Comparison of ENCODE assay signal across 8 cellular contexts in the genomic region with DNA sequence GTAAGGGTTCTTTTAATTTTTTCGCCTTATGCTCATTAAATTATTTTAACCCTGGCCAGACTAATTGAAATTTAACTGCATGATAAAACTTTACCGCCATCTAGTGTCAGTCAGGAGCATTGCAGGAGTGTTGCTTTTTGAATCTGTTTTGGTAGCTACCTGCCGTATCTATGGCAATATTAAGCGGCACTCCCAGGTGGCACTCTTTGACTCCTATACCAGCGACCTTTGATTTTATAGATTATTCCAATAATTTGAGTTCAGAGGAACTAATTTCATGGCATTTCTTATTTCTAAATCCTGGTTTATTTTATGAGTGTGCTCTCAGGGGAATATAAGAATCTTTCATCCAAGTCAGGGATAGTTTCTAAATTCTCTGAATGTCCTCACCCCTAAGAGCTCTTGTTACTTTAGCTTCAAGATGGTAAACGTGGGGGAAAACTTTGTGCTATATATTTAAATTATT.
DNase-seq lines count a peak whose midpoint lies in the region; ATAC-seq, FAIRE-seq and TF ChIP-seq lines count a peak whose summit lies in the region.

No MANE protein-coding gene starts in this region.

- no peaks in the 10 kb centered on the region for H3K36me3 ChIP-seq in keratinocyte (ENCODE audit: control insufficient read depth in 2 of 2, extremely low read depth in 1 of 2, insufficient read depth in 2 of 2, low read length in 2 of 2)

- H3K27ac Mint-ChIP-seq in CD14-positive monocyte: no peak overlapping the region

- no peak overlapping the region for H3K4me3 Mint-ChIP-seq in CD14-positive monocyte

- H3K4me3 ChIP-seq in astrocyte of the spinal cord (ENCODE audit: low read depth, low read length): no peak overlapping the region
- no peak overlapping the region for H3K4me3 ChIP-seq in keratinocyte (ENCODE audit: control insufficient read depth in 2 of 3, extremely low read depth in 1 of 3, insufficient read depth in 2 of 3, low read depth in 1 of 3, low read length in 3 of 3)

- H3K36me3 Mint-ChIP-seq in CD14-positive monocyte: no peaks in the 10 kb centered on the region

- no peaks in the 10 kb centered on the region for H4K20me1 ChIP-seq in keratinocyte (ENCODE audit: control insufficient read depth, extremely low read depth, insufficient read depth, low read length)

- peaks cover 0 to 11% (median 6%) of the 10 kb centered on the region in 3 donors for H3K27me3 Mint-ChIP-seq in CD14-positive monocyte (ENCODE audit: low read depth in 3 of 3)

- H3K4me1 ChIP-seq in keratinocyte (ENCODE audit: control insufficient read depth, extremely low read depth, insufficient read depth, low read length): peaks cover 14% of the 10 kb centered on the region

- no peaks in the 10 kb centered on the region for H3K27me3 ChIP-seq in keratinocyte (ENCODE audit: control insufficient read depth, extremely low read depth, insufficient read depth, low read length)

- peak; percentile 59 for ATAC-seq in GM18868 (IDR thresholded peaks at IDR 0.05; ENCODE audit: unreplicated experiment)

- in situ Hi-C loops in KBM-7 (cut with MboI; ENCODE audit: low pct_unique_long_range_greater_than_20kb, low sequenced_read_pairs): loop anchor here (25.0 kb wide), 1 partner anchor 533 kb away; no protein-coding TSS in a partner anchor
- in situ Hi-C loops in astrocyte of the spinal cord (cut with HindIII; ENCODE audit: low sequenced_read_pairs): no loop called here

- dilution Hi-C loops in keratinocyte (cut with MboI; ENCODE audit: extremely low pct_ligation_motif_present, low sequenced_read_pairs): no loop called here

- H3K9ac ChIP-seq in keratinocyte (ENCODE audit: control insufficient read depth, extremely low read depth, insufficient read depth, low read length): no peak overlapping the region

- H3K27ac ChIP-seq in keratinocyte (ENCODE audit: control insufficient read depth, insufficient read depth, low read length): no peak overlapping the region

- H3K79me2 ChIP-seq in keratinocyte (ENCODE audit: control insufficient read depth, insufficient read depth, low read length): no peaks in the 10 kb centered on the region

- H3K9me3 ChIP-seq in keratinocyte (ENCODE audit: control insufficient read depth, low read depth, low read length): no peaks in the 10 kb centered on the region

- no peaks in the 10 kb centered on the region for H3K9me1 ChIP-seq in keratinocyte (ENCODE audit: control insufficient read depth, extremely low read depth, insufficient read depth, low read length)

- no peak overlapping the region for H2AFZ ChIP-seq in keratinocyte (ENCODE audit: control insufficient read depth, low read length)

- DNase-seq in CD14-positive monocyte (ENCODE audit: low spot score) (no peak), KBM-7 (peak; percentile 71), RPMI7951 (ENCODE audit: low read depth) (peak; percentile 42), astrocyte of the spinal cord (ENCODE audit: low read depth, low spot score) (peak; percentile 57), keratinocyte (ENCODE audit: low read depth, low spot score) (no peak), occipital lobe (lab: John Stamatoyannopoulos, UW) (no peak)
- DNase-seq in stimulated activated CD4-positive, alpha-beta T cell treated with anti-CD3 and anti-CD28 coated beads, Interleukin-4, amount 100 ng/mL, for 4 hours: peak; percentile 24 to 38

- peaks cover 32% of the 10 kb centered on the region for H3K4me1 Mint-ChIP-seq in CD14-positive monocyte

- FAIRE-seq in keratinocyte (lab: Jason Lieb, UNC): no peak

- peak overlapping the region; percentile 35 for H3K4me2 ChIP-seq in keratinocyte (ENCODE audit: control insufficient read depth, extremely low read depth, insufficient read depth, low read depth, low read length)

- TF ChIP-seq CTCF in CD14-positive monocyte (IDR thresholded peaks at IDR 0.05): peak; percentile 99
- TF ChIP-seq CTCF in astrocyte of the spinal cord (IDR thresholded peaks at IDR 0.05; ENCODE audit: low read depth, low read length): peak; percentile 85
- peak; percentile 67 to 87 (median 72) for TF ChIP-seq CTCF in keratinocyte (optimal IDR thresholded peaks at IDR 0.05 in 1 of 3, IDR thresholded peaks at IDR 0.05 in 1 of 3, conservative IDR thresholded peaks at IDR 0.05 in 1 of 3; ENCODE audit: extremely low read depth in 1 of 3, insufficient read depth in 2 of 3, low read length in 3 of 3)

- intact Hi-C loops in CD14-positive monocyte (cut with micrococcal nuclease): loop anchor here in 1 of 2 donors (10.0 kb wide), 1 partner anchor 545 kb away; no protein-coding TSS in a partner anchor

- H3K9me3 Mint-ChIP-seq in CD14-positive monocyte: no peaks in the 10 kb centered on the region

Comparison
In these comparisons a context has a peak if more than half of its experiments do, and no peak if none do; other contexts are left out.
1. DNase-seq: peak in KBM-7 (single experiment), RPMI7951 (single experiment), astrocyte of the spinal cord (single experiment) and stimulated activated CD4-positive, alpha-beta T cell treated with anti-CD3 and anti-CD28 coated beads, Interleukin-4, amount 100 ng/mL, for 4 hours (2 of 2); none in CD14-positive monocyte (single experiment), keratinocyte (single experiment) and occipital lobe (single experiment).
2. Peak in every context shown above with its lines, with median percentiles within 50 percentile points of each other: CTCF ChIP-seq.